ENCODE assay signal across 2 cellular contexts in genomic region chr17:82713015-82713723, GRCh38.
TF ChIP-seq lines count a peak whose summit lies in the region.

No MANE protein-coding gene starts in this region.

TF ChIP-seq in HepG2, 621 proteins besides CTCF, POLR2A, EP300 and RAD21 (continues in another document):
- TF ChIP-seq ZNF225 (CRISPR knock-in tag; IDR thresholded peaks at IDR 0.05) (0 out of 2 replicates have a peak, but pooled peaks have one; percentile 19), UBTF (CRISPR knock-in tag; IDR thresholded peaks at IDR 0.05) (no peak), ZNF687 (CRISPR knock-in tag; IDR thresholded peaks at IDR 0.05) (0 out of 2 replicates have a peak, but pooled peaks have one; percentile 10), DNMT1 (CRISPR knock-in tag; IDR thresholded peaks at IDR 0.05) (0 out of 2 replicates have a peak, but pooled peaks have one; percentile 57), HOXA3 (CRISPR knock-in tag; IDR thresholded peaks at IDR 0.05) (peak; percentile 30; the same call in 1 of the 2 replicates), PHF8 (CRISPR knock-in tag; IDR thresholded peaks at IDR 0.05) (no peak), ZBTB33 (CRISPR knock-in tag; IDR thresholded peaks at IDR 0.05) (peak; percentile 76; the same call in 1 of the 2 replicates)
- TF ChIP-seq, protein P1, sequence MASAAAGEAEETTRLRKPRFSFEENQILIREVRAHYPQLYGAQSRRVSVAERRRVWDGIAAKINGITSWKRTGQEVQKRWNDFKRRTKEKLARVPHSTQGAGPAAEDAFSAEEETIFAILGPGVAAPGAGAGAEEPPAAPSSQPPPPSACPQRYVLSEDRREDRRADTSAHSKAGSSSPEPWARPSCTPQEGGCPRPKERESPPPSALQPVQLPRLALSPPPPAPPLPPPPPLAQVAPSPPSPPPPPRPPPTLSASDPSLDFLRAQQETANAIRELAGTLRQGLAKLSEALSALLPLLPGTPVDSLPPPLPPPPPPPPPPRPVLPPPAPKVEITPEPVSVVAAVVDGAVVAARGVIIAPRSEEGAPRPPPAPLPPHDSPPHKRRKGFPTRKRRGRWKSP (CRISPR knock-in tag; IDR thresholded peaks at IDR 0.05) = no peak
- TF ChIP-seq, protein P2, sequence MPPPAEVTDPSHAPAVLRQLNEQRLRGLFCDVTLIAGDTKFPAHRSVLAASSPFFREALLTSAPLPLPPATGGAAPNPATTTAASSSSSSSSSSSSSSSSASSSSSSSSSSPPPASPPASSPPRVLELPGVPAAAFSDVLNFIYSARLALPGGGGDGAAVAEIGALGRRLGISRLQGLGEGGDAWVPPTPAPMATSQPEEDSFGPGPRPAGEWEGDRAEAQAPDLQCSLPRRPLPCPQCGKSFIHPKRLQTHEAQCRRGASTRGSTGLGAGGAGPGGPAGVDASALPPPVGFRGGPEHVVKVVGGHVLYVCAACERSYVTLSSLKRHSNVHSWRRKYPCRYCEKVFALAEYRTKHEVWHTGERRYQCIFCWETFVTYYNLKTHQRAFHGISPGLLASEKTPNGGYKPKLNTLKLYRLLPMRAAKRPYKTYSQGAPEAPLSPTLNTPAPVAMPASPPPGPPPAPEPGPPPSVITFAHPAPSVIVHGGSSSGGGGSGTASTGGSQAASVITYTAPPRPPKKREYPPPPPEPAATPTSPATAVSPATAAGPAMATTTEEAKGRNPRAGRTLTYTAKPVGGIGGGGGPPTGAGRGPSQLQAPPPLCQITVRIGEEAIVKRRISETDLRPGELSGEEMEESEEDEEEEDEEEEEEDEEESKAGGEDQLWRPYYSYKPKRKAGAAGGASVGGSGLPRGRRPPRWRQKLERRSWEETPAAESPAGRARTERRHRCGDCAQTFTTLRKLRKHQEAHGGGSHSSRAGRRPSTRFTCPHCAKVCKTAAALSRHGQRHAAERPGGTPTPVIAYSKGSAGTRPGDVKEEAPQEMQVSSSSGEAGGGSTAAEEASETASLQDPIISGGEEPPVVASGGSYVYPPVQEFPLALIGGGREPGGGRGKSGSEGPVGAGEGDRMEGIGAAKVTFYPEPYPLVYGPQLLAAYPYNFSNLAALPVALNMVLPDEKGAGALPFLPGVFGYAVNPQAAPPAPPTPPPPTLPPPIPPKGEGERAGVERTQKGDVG (CRISPR knock-in tag; IDR thresholded peaks at IDR 0.05; ENCODE audit: borderline replicate concordance) = peak; percentile 52; the same call in 1 of the 2 replicates

TF ChIP-seq in K562, 482 proteins besides CTCF, POLR2A, EP300 and RAD21:
- no peak for TF ChIP-seq TEAD1 (CRISPR knock-in tag; IDR thresholded peaks at IDR 0.05)
- TF ChIP-seq ZBTB33 (CRISPR knock-in tag; IDR thresholded peaks at IDR 0.05) = peak; percentile 67; the same call in 1 of the 2 replicates
- TF ChIP-seq CREM (IDR thresholded peaks at IDR 0.05; ENCODE audit: low read depth) = no peak
- TF ChIP-seq, protein P3, sequence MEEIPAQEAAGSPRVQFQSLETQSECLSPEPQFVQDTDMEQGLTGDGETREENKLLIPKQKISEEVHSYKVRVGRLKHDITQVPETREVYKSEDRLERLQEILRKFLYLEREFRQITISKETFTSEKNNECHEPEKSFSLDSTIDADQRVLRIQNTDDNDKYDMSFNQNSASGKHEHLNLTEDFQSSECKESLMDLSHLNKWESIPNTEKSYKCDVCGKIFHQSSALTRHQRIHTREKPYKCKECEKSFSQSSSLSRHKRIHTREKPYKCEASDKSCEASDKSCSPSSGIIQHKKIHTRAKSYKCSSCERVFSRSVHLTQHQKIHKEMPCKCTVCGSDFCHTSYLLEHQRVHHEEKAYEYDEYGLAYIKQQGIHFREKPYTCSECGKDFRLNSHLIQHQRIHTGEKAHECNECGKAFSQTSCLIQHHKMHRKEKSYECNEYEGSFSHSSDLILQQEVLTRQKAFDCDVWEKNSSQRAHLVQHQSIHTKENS (CRISPR knock-in tag; IDR thresholded peaks at IDR 0.05) = no peak
- no peak for TF ChIP-seq TSC22D4 (tag; IDR thresholded peaks at IDR 0.05)
- peak in 1 of 2 experiments; percentile 17 for TF ChIP-seq E2F6 (IDR thresholded peaks at IDR 0.05; ENCODE audit: borderline replicate concordance in 1 of 2, extremely low read depth in 1 of 2, insufficient read depth in 1 of 2, insufficient read length in 1 of 2, low read depth in 1 of 2, low read length in 1 of 2, poor library complexity in 1 of 2, severe bottlenecking in 1 of 2)
- TF ChIP-seq SMARCE1 (IDR thresholded peaks at IDR 0.05) = no peak
- no peak for TF ChIP-seq ZNF197 (CRISPR knock-in tag; IDR thresholded peaks at IDR 0.05; ENCODE audit: low read depth)
TF ChIP-seq in K562: peak in this region for 2.
